Comparison of ENCODE assay signal across 20 cellular contexts in genomic region chr22:22395230-22395629, GRCh38.
A peak's percentile ranks its signal among the peaks of the same experiment; 100 is the strongest.
DNase-seq lines count a peak whose midpoint lies in the region; ATAC-seq and TF ChIP-seq lines count a peak whose summit lies in the region.
"Had no signal": no experiment of that assay in that cellular context is flagged by ENCODE, and none has a peak within 500 bp of the region (broad histone marks: within the 10 kb centered on the region; RNA-seq: fewer than 3 reads in every experiment).

No MANE protein-coding gene starts in this region.

- H3K9me3 Mint-ChIP-seq in effector memory CD8-positive, alpha-beta T cell: peaks cover 0 to 2% of the 10 kb centered on the region in 2 donors

- H3K36me3 ChIP-seq in thyroid gland: no peaks in the 10 kb centered on the region
- H3K36me3 ChIP-seq: cardiac muscle cell had no signal

- no peak for TF ChIP-seq POLR2A in thyroid gland (IDR thresholded peaks at IDR 0.05)

- 15 to 47% methylated on average over 2 to 3 of the region's 3 CpGs for WGBS in thyroid gland, 2 donors

- DNase-seq in NCI-H526 (lab: John Stamatoyannopoulos, UW): peak; percentile 16 to 37
- no peak for DNase-seq in NCI-H526 treated with DMSO at 0.1 percent for 48 hours (lab: John Stamatoyannopoulos, UW)
- DNase-seq in NAMALWA (ENCODE audit: low spot score): peak; percentile 79
- no peak for DNase-seq in effector memory CD8-positive, alpha-beta T cell
- peak; percentile 79 to 87 for DNase-seq in thyroid gland
- no peak for DNase-seq in activated naive CD4-positive, alpha-beta T cell treated with Interleukin-2 at 50 U/mL for 16 hours
- DNase-seq in 8988T: no peak
- DNase-seq: activated CD8-positive, alpha-beta memory T cell treated with anti-CD3 and anti-CD28 coated beads, Interleukin-2, amount 50 U/mL, for 48 hours; effector CD8-positive, alpha-beta T cell; GOT3; left ventricle myocardium superior; NCI-H1436 treated with DMSO at 0.1 percent for 48 hours; NCI-H446 treated with DMSO at 0.1 percent for 48 hours; stimulated activated CD4-positive, alpha-beta T cell treated with anti-CD3 and anti-CD28 coated beads, Interleukin-12 subunit alpha, Interleukin-12 subunit beta, amount 100 ng/mL, for 4 hours; substantia nigra; T-helper 1 cell had no signal

- no peaks in the 10 kb centered on the region for H3K9me3 ChIP-seq in thyroid gland

- no peak overlapping the region for H3K4me3 ChIP-seq in thyroid gland (replicated peaks in 1 of 3)
- H3K4me3 ChIP-seq: cardiac muscle cell had no signal

- no peaks in the 10 kb centered on the region for H3K4me1 Mint-ChIP-seq in effector memory CD8-positive, alpha-beta T cell (ENCODE audit: low read depth in 2 of 2)
- H3K4me1 Mint-ChIP-seq: CD8-positive, alpha-beta memory T cell had no signal

- no peaks in the 10 kb centered on the region for H3K36me3 Mint-ChIP-seq in effector memory CD8-positive, alpha-beta T cell (ENCODE audit: insufficient read depth)
- H3K36me3 Mint-ChIP-seq: CD8-positive, alpha-beta memory T cell had no signal

- TF ChIP-seq CTCF in thyroid gland (IDR thresholded peaks at IDR 0.05): no peak

- H3K27me3 ChIP-seq in thyroid gland: no peaks in the 10 kb centered on the region
- H3K27me3 ChIP-seq: cardiac muscle cell had no signal

- H3K4me1 ChIP-seq in thyroid gland: peaks cover 0 to 10% of the 10 kb centered on the region in 2 donors

- H3K27me3 Mint-ChIP-seq in effector memory CD8-positive, alpha-beta T cell: peaks cover 43 to 61% of the 10 kb centered on the region in 2 donors

- H3K27ac ChIP-seq in thyroid gland: no peak overlapping the region
- H3K27ac ChIP-seq: cardiac muscle cell had no signal

- H3K4me3 Mint-ChIP-seq in effector memory CD8-positive, alpha-beta T cell: no peak overlapping the region
- H3K4me3 Mint-ChIP-seq: activated naive CD8-positive, alpha-beta T cell; CD8-positive, alpha-beta memory T cell had no signal

- intact Hi-C loops in thyroid gland (cut with DNase I): no loop called here

- no peak overlapping the region for H3K27ac Mint-ChIP-seq in effector memory CD8-positive, alpha-beta T cell
- H3K27ac Mint-ChIP-seq: activated naive CD8-positive, alpha-beta T cell; CD8-positive, alpha-beta memory T cell had no signal

- ATAC-seq in effector memory CD8-positive, alpha-beta T cell (replicated peaks): peak; percentile 56
- no peak for ATAC-seq in GM18861 (IDR thresholded peaks at IDR 0.05; ENCODE audit: unreplicated experiment)
- ATAC-seq: left ventricle myocardium superior had no signal

Comparison
In these comparisons a context has a peak if more than half of its experiments do, and no peak if none do; other contexts are left out.
1. DNase-seq: peak in NCI-H526 (2 of 2), NAMALWA (single experiment) and thyroid gland (2 of 2); none in NCI-H526 treated with DMSO at 0.1 percent for 48 hours (single experiment), effector memory CD8-positive, alpha-beta T cell (0 of 3), activated naive CD4-positive, alpha-beta T cell treated with Interleukin-2 at 50 U/mL for 16 hours (single experiment) and 8988T (single experiment).